In the genomic region with DNA sequence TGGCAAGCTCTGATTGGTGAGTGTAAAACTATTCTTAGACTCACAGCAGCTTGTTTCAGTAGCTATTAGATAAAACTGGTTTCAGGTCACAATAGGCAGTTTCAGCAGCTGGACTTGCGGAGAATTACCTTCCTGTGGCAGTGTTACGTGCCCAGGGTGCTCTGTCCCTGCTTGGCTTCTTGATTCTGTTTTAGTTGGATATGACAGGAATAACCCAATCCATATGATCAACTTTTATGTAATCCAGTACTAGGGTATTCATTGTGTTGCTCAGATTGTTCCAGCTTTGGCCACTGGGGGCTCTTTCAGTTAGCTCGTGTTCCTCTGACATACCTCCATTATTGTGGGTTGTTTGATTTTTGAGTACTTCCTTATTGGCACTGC, we compare ENCODE assay signal across 8 cellular contexts. TPM values are rescaled to one million over a fixed set of nuclear protein-coding genes. Genes with fewer than 3 reads are reported as not detected.
DNase-seq lines count a peak whose midpoint lies in the region; ATAC-seq lines count a peak whose summit lies in the region.

No MANE protein-coding gene starts in this region.

- DNase-seq in CD4-positive, alpha-beta memory T cell: peak in 4 of 5 donors; percentile 52 to 58 (median 56)
- peak; percentile 11 for DNase-seq in NCI-H226
- peak in 1 of 2 donors; percentile 47 for DNase-seq in activated T-cell treated with anti-CD3 and anti-CD28 coated beads, Interleukin-2, amount 50 U/mL, for 72 hours
- peak; percentile 44 for DNase-seq in iris pigment epithelial cell (ENCODE audit: low read depth)
- DNase-seq in kidney glomerular epithelial cell (lab: John Stamatoyannopoulos, UW): no peak

- H3K27me3 Mint-ChIP-seq in CD4-positive, alpha-beta memory T cell: no peaks in the 10 kb centered on the region
- H3K27me3 Mint-ChIP-seq in activated T-cell treated with anti-CD3 and anti-CD28 coated beads, Interleukin-2, amount 50 U/mL, for 72 hours (ENCODE audit: low read depth): no peaks in the 10 kb centered on the region

- POLR2A ChIA-PET in CD4-positive, alpha-beta memory T cell (lab: Charles Lee; ENCODE audit: partially characterized antibody): interaction anchor here (1.2 to 15.7 kb wide), 6 partner anchors 8 to 121 kb away, joined by 3 to 327 read pairs (median 8); a partner anchor contains a TSS

- peaks cover 8% of the 10 kb centered on the region for H3K36me3 ChIP-seq in CD4-positive, alpha-beta memory T cell (ENCODE audit: insufficient read depth, low read length)

- H3K4me1 Mint-ChIP-seq in CD4-positive, alpha-beta memory T cell: peaks cover 75 to 100% (median 87%) of the 10 kb centered on the region in 4 donors
- H3K4me1 Mint-ChIP-seq in activated T-cell treated with anti-CD3 and anti-CD28 coated beads, Interleukin-2, amount 50 U/mL, for 72 hours (ENCODE audit: low read depth): peaks cover 93% of the 10 kb centered on the region

- CTCF ChIA-PET in CD4-positive, alpha-beta memory T cell (lab: Charles Lee; ENCODE audit: partially characterized antibody): interaction anchor here (0.6 to 8.6 kb wide), 24 partner anchors 11 to 681 kb away, joined by 3 to 81 read pairs (median 5); no protein-coding TSS in a partner anchor

- H3K4me3 Mint-ChIP-seq in CD4-positive, alpha-beta memory T cell: peak overlapping the region in 6 of 8 donors; percentile 3 to 61 (median 46)
- H3K4me3 Mint-ChIP-seq in activated T-cell treated with anti-CD3 and anti-CD28 coated beads, Interleukin-2, amount 50 U/mL, for 72 hours: peak overlapping the region in 1 of 2 donors; percentile 7

- no peaks in the 10 kb centered on the region for H3K9me3 ChIP-seq in CD4-positive, alpha-beta memory T cell (ENCODE audit: control insufficient read depth in 1 of 2, low read length in 2 of 2)

- no peak overlapping the region for H3K4me3 ChIP-seq in CD4-positive, alpha-beta memory T cell (ENCODE audit: low read length in 2 of 2)

- peaks cover 0 to 2% (median 0%) of the 10 kb centered on the region in 8 donors for H3K9me3 Mint-ChIP-seq in CD4-positive, alpha-beta memory T cell
- no peaks in the 10 kb centered on the region for H3K9me3 Mint-ChIP-seq in activated T-cell treated with anti-CD3 and anti-CD28 coated beads, Interleukin-2, amount 50 U/mL, for 72 hours

- H3K36me3 Mint-ChIP-seq in CD4-positive, alpha-beta memory T cell: peaks cover 14 to 22% of the 10 kb centered on the region in 2 donors
- H3K36me3 Mint-ChIP-seq in activated T-cell treated with anti-CD3 and anti-CD28 coated beads, Interleukin-2, amount 50 U/mL, for 72 hours (ENCODE audit: insufficient read depth in 2 of 2): peaks cover 0 to 4% of the 10 kb centered on the region in 2 donors

- no peak overlapping the region for H3K27ac ChIP-seq in CD4-positive, alpha-beta memory T cell (ENCODE audit: low read depth, low read length)

- no peaks in the 10 kb centered on the region for H3K27me3 ChIP-seq in CD4-positive, alpha-beta memory T cell (ENCODE audit: insufficient read depth, low read length)

- ATAC-seq in GM18519 (IDR thresholded peaks at IDR 0.05; ENCODE audit: low FRiP score, unreplicated experiment) (peak; percentile 49), HG02870 (IDR thresholded peaks at IDR 0.05; ENCODE audit: unreplicated experiment) (peak; percentile 53), GM19035 (IDR thresholded peaks at IDR 0.05; ENCODE audit: unreplicated experiment) (no peak)
- ATAC-seq in activated T-cell treated with anti-CD3 and anti-CD28 coated beads, Interleukin-2, amount 50 U/mL, for 72 hours (replicated peaks in 1 of 2): peak; percentile 24 to 47

- intact Hi-C loops in CD4-positive, alpha-beta memory T cell (cut with micrococcal nuclease): loop anchor here (2.0 kb wide), 1 partner anchor 75 kb away; no protein-coding TSS in a partner anchor

- peak overlapping the region; percentile 32 to 81 (median 70) for H3K27ac Mint-ChIP-seq in CD4-positive, alpha-beta memory T cell
- peak overlapping the region; percentile 30 for H3K27ac Mint-ChIP-seq in activated T-cell treated with anti-CD3 and anti-CD28 coated beads, Interleukin-2, amount 50 U/mL, for 72 hours

- H3K4me1 ChIP-seq in CD4-positive, alpha-beta memory T cell (ENCODE audit: insufficient read depth, low read length): peaks cover 85% of the 10 kb centered on the region

RNA-seq across cellular contexts. Expression of a gene that starts 43.1 kb away (rescaled TPM):
- total RNA-seq in CD4-positive, alpha-beta memory T cell: 100 to 1,000 TPM; 133 TPM
- polyA plus RNA-seq in CD4-positive, alpha-beta memory T cell: 10 to 100 TPM; 30.5 to 50.7 TPM
- 10 to 100 TPM; 51.6 to 55.1 TPM for total RNA-seq in activated T-cell treated with anti-CD3 and anti-CD28 coated beads, Interleukin-2, amount 50 U/mL, for 72 hours
